Comparison of ENCODE assay signal across 19 cellular contexts in the genomic region with DNA sequence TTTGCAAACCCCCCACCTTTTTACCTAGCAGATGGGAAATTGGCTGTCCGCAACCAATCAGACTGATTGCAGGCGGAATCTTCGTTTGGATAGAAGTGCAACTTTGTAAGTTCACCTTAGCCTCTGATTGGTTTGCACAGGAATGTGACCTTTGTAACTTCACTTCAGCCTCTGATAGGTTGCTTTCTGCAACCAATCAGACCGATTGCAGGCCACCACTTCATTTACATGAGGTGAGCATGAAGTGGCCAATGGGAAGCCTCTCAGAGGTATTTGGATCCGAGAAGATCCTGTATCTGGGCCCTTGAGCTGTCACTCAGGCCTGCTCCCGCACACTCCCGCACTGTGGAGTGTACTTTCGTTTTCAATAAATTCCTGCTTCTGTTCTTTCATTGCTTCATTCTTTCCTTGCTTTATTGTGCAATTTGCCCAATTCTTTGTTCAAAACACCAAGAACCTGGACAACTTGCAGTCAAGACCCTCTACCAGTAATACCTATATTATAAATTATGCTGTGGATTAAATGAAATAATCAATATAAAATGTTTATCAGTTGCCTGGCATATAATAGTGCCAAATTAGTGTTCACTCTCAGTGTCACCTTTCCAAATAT.
DNase-seq lines count a peak whose midpoint lies in the region; ATAC-seq, FAIRE-seq and TF ChIP-seq lines count a peak whose summit lies in the region.
"Had no signal": no experiment of that assay in that cellular context is flagged by ENCODE, and none has a peak within 500 bp of the region (broad histone marks: within the 10 kb centered on the region; RNA-seq: fewer than 3 reads in every experiment).

No MANE protein-coding gene starts in this region.

- H3K27me3 ChIP-seq in GM12878 (replicated peaks in 1 of 2; ENCODE audit: control insufficient read depth in 2 of 2, insufficient read depth in 2 of 2, low read length in 1 of 2) = peaks cover 0 to 2% of the 10 kb centered on the region in 2 experiments; a peak in 2 of 4 replicates
- no peaks in the 10 kb centered on the region for H3K27me3 ChIP-seq in mesendoderm (ENCODE audit: insufficient read depth, low read length, poor library complexity)

- no peak overlapping the region for H3K18ac ChIP-seq in mesendoderm (ENCODE audit: low read length)

- TF ChIP-seq POLR2A in GM12878 (IDR thresholded peaks at IDR 0.05; ENCODE audit: low read depth, low read length) = no peak

- TF ChIP-seq CTCF in GM12878 (IDR thresholded peaks at IDR 0.05 in 2 of 3, conservative IDR thresholded peaks at IDR 0.05 in 1 of 3; ENCODE audit: control insufficient read depth in 2 of 3, extremely low read depth in 1 of 3, insufficient read depth in 1 of 3, low read depth in 3 of 3, low read length in 3 of 3) = no peak
- no peak for TF ChIP-seq CTCF in coronary artery (IDR thresholded peaks at IDR 0.05)

- H2BK15ac ChIP-seq in mesendoderm (replicated peaks; ENCODE audit: low read depth) = no peak overlapping the region

- SMC1A ChIA-PET in GM12878 (lab: Charles Lee; ENCODE audit: uncharacterized antibody, unreplicated experiment) = no interaction called here

- no peak overlapping the region for H4K8ac ChIP-seq in mesendoderm (ENCODE audit: low read depth, low read length)

- no peak overlapping the region for H3K4me3 ChIP-seq in GM12878
- no peak overlapping the region for H3K4me3 ChIP-seq in mesendoderm (ENCODE audit: low read length)
- H3K4me3 ChIP-seq in coronary artery = no peak overlapping the region

- DNase-seq in EL (peak; percentile 8), MV-4-11 (lab: John Stamatoyannopoulos, UW) (peak; percentile 12), GM12878 (ENCODE audit: low read depth, low spot score) (no peak), mesendoderm (peak; percentile 69), dedifferentiated amniotic fluid mesenchymal stem cell (ENCODE audit: extremely low spot score) (no peak), NCI-H146 (lab: John Stamatoyannopoulos, UW) (no peak), coronary artery (ENCODE audit: low spot score) (no peak)
- no peak for DNase-seq in stimulated activated naive CD8-positive, alpha-beta T cell treated with anti-CD3 and anti-CD28 coated beads, Interleukin-15, amount 100 ng/mL, for 72 hours
- DNase-seq: activated CD8-positive, alpha-beta T cell treated with anti-CD3 and anti-CD28 coated beads, Interleukin-2, amount 10 ng/mL, durations not matched to agents 7 days and 5 days; DMS 273 treated with DMSO at 0.1 percent for 48 hours; foreskin melanocyte; KG1; NCI-H1694; NCI-H446 treated with DMSO at 0.1 percent for 48 hours; substantia nigra had no signal

- no TSS peak for BruUV-seq in GM12878 (replicated peaks; lab: Mats Ljungman, UMichigan)

- H3K9me3 ChIP-seq in GM12878 (replicated peaks; ENCODE audit: control insufficient read depth, insufficient read depth, low read length) = no peaks in the 10 kb centered on the region

- H2BK5ac ChIP-seq in mesendoderm (ENCODE audit: low read length) = no peak overlapping the region

- H3K4me2 ChIP-seq in GM12878 (ENCODE audit: control insufficient read depth, insufficient read depth) = no peak overlapping the region
- no peak overlapping the region for H3K4me2 ChIP-seq in mesendoderm (ENCODE audit: low read length)

- H2BK120ac ChIP-seq in mesendoderm (ENCODE audit: low read depth, low read length) = no peak overlapping the region

- H3K4me1 Mint-ChIP-seq in stimulated activated naive CD8-positive, alpha-beta T cell treated with anti-CD3 and anti-CD28 coated beads, Interleukin-15, amount 100 ng/mL, for 72 hours = no peaks in the 10 kb centered on the region
- H3K4me1 Mint-ChIP-seq: B cell had no signal

- H3K27me3 Mint-ChIP-seq in stimulated activated naive CD8-positive, alpha-beta T cell treated with anti-CD3 and anti-CD28 coated beads, Interleukin-15, amount 100 ng/mL, for 72 hours = peaks cover 44% of the 10 kb centered on the region

- H3K79me2 ChIP-seq in GM12878 (ENCODE audit: control insufficient read depth, insufficient read depth, low read length) = no peaks in the 10 kb centered on the region
- no peaks in the 10 kb centered on the region for H3K79me2 ChIP-seq in mesendoderm (ENCODE audit: control insufficient read depth, insufficient read depth, low read length)

- in situ Hi-C loops in GM12878 (cut with MboI) = no loop called here

- CTCF ChIA-PET in GM12878 (lab: Yijun Ruan, JAX) = no interaction called here

- H3K79me1 ChIP-seq in mesendoderm (ENCODE audit: low read length) = no peaks in the 10 kb centered on the region

- no peaks in the 10 kb centered on the region for H3K4me1 ChIP-seq in GM12878 (ENCODE audit: control insufficient read depth, insufficient read depth, low read length)
- no peaks in the 10 kb centered on the region for H3K4me1 ChIP-seq in mesendoderm (ENCODE audit: control insufficient read depth, low read depth, low read length)

- no peak overlapping the region for H3K56ac ChIP-seq in mesendoderm (ENCODE audit: low read length)

- no peak overlapping the region for H3K23ac ChIP-seq in mesendoderm (ENCODE audit: low read length)

- no peak for ATAC-seq in GM12878
- no peak for ATAC-seq in stimulated activated naive CD8-positive, alpha-beta T cell treated with anti-CD3 and anti-CD28 coated beads, Interleukin-15, amount 100 ng/mL, for 72 hours
- ATAC-seq: activated CD8-positive, alpha-beta T cell treated with anti-CD3 and anti-CD28 coated beads, Interleukin-2, amount 10 ng/mL, durations not matched to agents 7 days and 5 days had no signal

- H3K9me3 Mint-ChIP-seq in stimulated activated naive CD8-positive, alpha-beta T cell treated with anti-CD3 and anti-CD28 coated beads, Interleukin-15, amount 100 ng/mL, for 72 hours = no peaks in the 10 kb centered on the region
- H3K9me3 Mint-ChIP-seq: activated T-helper 1 cell treated with anti-CD3 and anti-CD28 coated beads, Interleukin-12 subunit alpha, Interleukin-12 subunit beta, Interleukin-2, Interleukin-4 antibody, amounts not matched to agents 30 ng/mL and 10 ng/mL and 1 ng/mL, durations not matched to agents 14 hours and 24 hours and 36 hours had no signal

- no peak overlapping the region for H3K4me3 Mint-ChIP-seq in stimulated activated naive CD8-positive, alpha-beta T cell treated with anti-CD3 and anti-CD28 coated beads, Interleukin-15, amount 100 ng/mL, for 72 hours
- H3K4me3 Mint-ChIP-seq: activated CD8-positive, alpha-beta T cell treated with anti-CD3 and anti-CD28 coated beads, Interleukin-2, amount 10 ng/mL, durations not matched to agents 7 days and 5 days; activated T-helper 1 cell treated with anti-CD3 and anti-CD28 coated beads, Interleukin-12 subunit alpha, Interleukin-12 subunit beta, Interleukin-2, Interleukin-4 antibody, amounts not matched to agents 30 ng/mL and 10 ng/mL and 1 ng/mL, durations not matched to agents 14 hours and 24 hours and 36 hours; B cell had no signal

- no peak overlapping the region for H2AFZ ChIP-seq in GM12878 (ENCODE audit: control insufficient read depth, low read depth, low read length)

- no peaks in the 10 kb centered on the region for H4K20me1 ChIP-seq in GM12878 (ENCODE audit: control insufficient read depth, insufficient read depth)

- TF ChIP-seq RAD21 in GM12878 (IDR thresholded peaks at IDR 0.05; ENCODE audit: insufficient read depth, low read depth, low read length) = no peak

- RAD21 ChIA-PET in GM12878 (lab: Charles Lee; ENCODE audit: unreplicated experiment) = no interaction called here

- no peak for TF ChIP-seq EP300 in GM12878 (IDR thresholded peaks at IDR 0.05; ENCODE audit: borderline replicate concordance in 1 of 2, control insufficient read depth in 1 of 2, low read depth in 2 of 2, low read length in 2 of 2)

- POLR2A ChIA-PET in GM12878 (lab: Charles Lee) = no interaction called here

- no peak overlapping the region for H4K5ac ChIP-seq in mesendoderm (ENCODE audit: low read length)

- no peak overlapping the region for H2AK5ac ChIP-seq in mesendoderm (ENCODE audit: low read length)

- H3K27ac Mint-ChIP-seq in stimulated activated naive CD8-positive, alpha-beta T cell treated with anti-CD3 and anti-CD28 coated beads, Interleukin-15, amount 100 ng/mL, for 72 hours = no peak overlapping the region
- H3K27ac Mint-ChIP-seq: activated CD8-positive, alpha-beta T cell treated with anti-CD3 and anti-CD28 coated beads, Interleukin-2, amount 10 ng/mL, durations not matched to agents 7 days and 5 days; activated T-helper 1 cell treated with anti-CD3 and anti-CD28 coated beads, Interleukin-12 subunit alpha, Interleukin-12 subunit beta, Interleukin-2, Interleukin-4 antibody, amounts not matched to agents 30 ng/mL and 10 ng/mL and 1 ng/mL, durations not matched to agents 14 hours and 24 hours and 36 hours; B cell had no signal

- no peak overlapping the region for H3K27ac ChIP-seq in GM12878 (ENCODE audit: control insufficient read depth, insufficient read depth)
- H3K27ac ChIP-seq in mesendoderm (ENCODE audit: low read depth, low read length) = no peak overlapping the region
- no peak overlapping the region for H3K27ac ChIP-seq in coronary artery
- H3K27ac ChIP-seq: VCaP had no signal

- H3K4ac ChIP-seq in mesendoderm (ENCODE audit: low read depth, low read length) = no peak overlapping the region

- FAIRE-seq in GM12878 (lab: Jason Lieb, UNC) = no peak
- FAIRE-seq: H54 had no signal

- H3K36me3 ChIP-seq in GM12878 (ENCODE audit: control insufficient read depth in 2 of 2, insufficient read depth in 2 of 2, low read length in 1 of 2) (no peaks in the 10 kb centered on the region), mesendoderm (ENCODE audit: control insufficient read depth, insufficient read depth, low read length) (no peaks in the 10 kb centered on the region)

- H3K9ac ChIP-seq in GM12878 (ENCODE audit: control insufficient read depth, insufficient read depth, low read length) = no peak overlapping the region
- no peak overlapping the region for H3K9ac ChIP-seq in mesendoderm (ENCODE audit: low read length)

- intact Hi-C loops in GM12878 (cut with micrococcal nuclease; ENCODE audit: unreplicated experiment) = no loop called here

- 43% methylated on average over 8 of the region's 8 CpGs for WGBS in GM12878 (ENCODE audit: insufficient coverage, insufficient replicate concordance, low lambda C conversion rate, missing lambda C conversion rate)
- no CpG with 5 or more reads among the region's 8 CpGs for WGBS in mesendoderm (ENCODE audit: extremely low coverage, insufficient coverage, low lambda C conversion rate)

TF ChIP-seq in GM12878, 131 proteins besides CTCF, POLR2A, EP300 and RAD21:
- TF ChIP-seq PKNOX1 (IDR thresholded peaks at IDR 0.05) (peak; percentile 36), FOS (IDR thresholded peaks at IDR 0.05; ENCODE audit: borderline replicate concordance, extremely low read depth, insufficient read length) (no peak)

Comparison
In these comparisons a context has a peak if more than half of its experiments do, and no peak if none do; other contexts are left out.
1. DNase-seq: peak in EL (single experiment), MV-4-11 (single experiment) and mesendoderm (single experiment); none in GM12878 (single experiment), dedifferentiated amniotic fluid mesenchymal stem cell (single experiment), stimulated activated naive CD8-positive, alpha-beta T cell treated with anti-CD3 and anti-CD28 coated beads, Interleukin-15, amount 100 ng/mL, for 72 hours (0 of 2), NCI-H146 (single experiment) and coronary artery (single experiment).